16 cellular contexts compared by ENCODE assay signal in the genomic region with DNA sequence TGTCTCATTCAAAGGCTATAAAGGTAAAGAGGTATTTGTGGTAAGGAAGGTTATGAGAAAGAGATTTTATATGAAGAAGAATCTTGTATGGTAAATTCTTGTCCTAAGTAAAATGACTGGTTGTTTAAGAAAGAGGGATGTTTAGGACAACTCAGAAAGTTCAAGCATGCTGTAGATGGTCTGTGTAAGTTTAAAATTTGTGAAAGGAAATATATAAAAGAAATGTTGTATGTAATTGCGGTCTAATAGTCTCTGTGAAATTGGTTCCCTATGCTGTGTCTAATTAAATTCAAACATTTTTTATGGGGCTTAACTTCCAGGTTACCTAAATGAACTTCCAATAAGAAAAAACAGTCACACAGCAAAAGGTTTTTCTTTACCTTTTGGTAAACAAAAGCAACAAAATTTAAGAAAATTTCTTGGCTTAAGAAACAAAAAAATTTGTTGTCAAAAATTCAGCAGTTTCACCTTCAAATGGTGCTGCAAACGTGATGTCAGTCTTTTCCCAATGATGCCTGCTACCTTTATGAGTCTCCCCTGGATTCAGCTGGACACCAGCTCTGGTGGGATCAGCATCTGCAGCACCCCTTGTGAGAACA.
DNase-seq lines count a peak whose midpoint lies in the region; ATAC-seq and TF ChIP-seq lines count a peak whose summit lies in the region.
"Had no signal": no experiment of that assay in that cellular context is flagged by ENCODE, and none has a peak within 500 bp of the region (broad histone marks: within the 10 kb centered on the region; RNA-seq: fewer than 3 reads in every experiment).

No MANE protein-coding gene starts in this region.

- no peak for ATAC-seq in upper lobe of right lung
- no peak for ATAC-seq in natural killer cell treated with Interleukin-12 subunit alpha and Interleukin-12 subunit beta and Interleukin-15 and Interleukin-18, amount 100 ng/mL, for 72 hours
- ATAC-seq: CD8-positive, alpha-beta T cell; Panc1 had no signal

- H3K4me1 Mint-ChIP-seq in natural killer cell treated with Interleukin-12 subunit alpha and Interleukin-12 subunit beta and Interleukin-15 and Interleukin-18, amount 100 ng/mL, for 72 hours (ENCODE audit: low read depth in 2 of 2): no peaks in the 10 kb centered on the region

- TF ChIP-seq CTCF in choroid plexus epithelial cell (conservative IDR thresholded peaks at IDR 0.05; ENCODE audit: low read depth, low read length): no peak
- TF ChIP-seq CTCF in upper lobe of right lung (IDR thresholded peaks at IDR 0.05): no peak

- no peak overlapping the region for H3K4me3 Mint-ChIP-seq in natural killer cell treated with Interleukin-12 subunit alpha and Interleukin-12 subunit beta and Interleukin-15 and Interleukin-18, amount 100 ng/mL, for 72 hours
- H3K4me3 Mint-ChIP-seq: CD8-positive, alpha-beta T cell; H9 had no signal

- H3K27me3 ChIP-seq in upper lobe of right lung: no peaks in the 10 kb centered on the region

- intact Hi-C loops in upper lobe of right lung (cut with DNase I): no loop called here

- DNase-seq in DMS53 (lab: John Stamatoyannopoulos, UW) (peak; percentile 13), DMS53 treated with DMSO at 0.1 percent for 48 hours (lab: John Stamatoyannopoulos, UW; ENCODE audit: unreplicated experiment) (no peak), LHCN-M2 (ENCODE audit: low read depth) (peak; percentile 27), choroid plexus epithelial cell (ENCODE audit: low read depth) (peak; percentile 4), upper lobe of right lung (peak; percentile 12), HuH-7 (ENCODE audit: low spot score) (no peak), NCI-H748 treated with DMSO at 0.1 percent for 48 hours (lab: John Stamatoyannopoulos, UW) (no peak)
- no peak for DNase-seq in natural killer cell treated with Interleukin-12 subunit alpha and Interleukin-12 subunit beta and Interleukin-15 and Interleukin-18, amount 100 ng/mL, for 72 hours (ENCODE audit: low spot score)
- DNase-seq: 8988T; CD8-positive, alpha-beta T cell; H9; KG1; NCI-H1048; NCI-H1436 treated with DMSO at 0.1 percent for 48 hours; NCI-H2029 treated with DMSO at 0.1 percent for 48 hours had no signal

- no peak overlapping the region for H3K27ac Mint-ChIP-seq in natural killer cell treated with Interleukin-12 subunit alpha and Interleukin-12 subunit beta and Interleukin-15 and Interleukin-18, amount 100 ng/mL, for 72 hours
- H3K27ac Mint-ChIP-seq: CD8-positive, alpha-beta T cell; H9 had no signal

- H3K36me3 Mint-ChIP-seq in natural killer cell treated with Interleukin-12 subunit alpha and Interleukin-12 subunit beta and Interleukin-15 and Interleukin-18, amount 100 ng/mL, for 72 hours: peaks cover 6% of the 10 kb centered on the region
- H3K36me3 Mint-ChIP-seq: CD8-positive, alpha-beta T cell had no signal

- no peaks in the 10 kb centered on the region for H3K9me3 ChIP-seq in upper lobe of right lung

- peaks cover 0 to 9% of the 10 kb centered on the region in 2 donors for H3K27me3 Mint-ChIP-seq in natural killer cell treated with Interleukin-12 subunit alpha and Interleukin-12 subunit beta and Interleukin-15 and Interleukin-18, amount 100 ng/mL, for 72 hours

- no peak overlapping the region for H3K4me3 ChIP-seq in choroid plexus epithelial cell (ENCODE audit: low read depth, low read length)
- no peak overlapping the region for H3K4me3 ChIP-seq in upper lobe of right lung

- no peaks in the 10 kb centered on the region for H3K36me3 ChIP-seq in upper lobe of right lung

- no peaks in the 10 kb centered on the region for H3K4me1 ChIP-seq in upper lobe of right lung

- H3K27ac ChIP-seq in upper lobe of right lung: no peak overlapping the region

- H3K9me3 Mint-ChIP-seq in natural killer cell treated with Interleukin-12 subunit alpha and Interleukin-12 subunit beta and Interleukin-15 and Interleukin-18, amount 100 ng/mL, for 72 hours: no peaks in the 10 kb centered on the region

Comparison
In these comparisons a context has a peak if more than half of its experiments do, and no peak if none do; other contexts are left out.
1. DNase-seq: peak in DMS53 (single experiment), LHCN-M2 (single experiment), choroid plexus epithelial cell (single experiment) and upper lobe of right lung (single experiment); none in DMS53 treated with DMSO at 0.1 percent for 48 hours (single experiment), HuH-7 (single experiment), natural killer cell treated with Interleukin-12 subunit alpha and Interleukin-12 subunit beta and Interleukin-15 and Interleukin-18, amount 100 ng/mL, for 72 hours (single experiment) and NCI-H748 treated with DMSO at 0.1 percent for 48 hours (single experiment).